In the genomic region with DNA sequence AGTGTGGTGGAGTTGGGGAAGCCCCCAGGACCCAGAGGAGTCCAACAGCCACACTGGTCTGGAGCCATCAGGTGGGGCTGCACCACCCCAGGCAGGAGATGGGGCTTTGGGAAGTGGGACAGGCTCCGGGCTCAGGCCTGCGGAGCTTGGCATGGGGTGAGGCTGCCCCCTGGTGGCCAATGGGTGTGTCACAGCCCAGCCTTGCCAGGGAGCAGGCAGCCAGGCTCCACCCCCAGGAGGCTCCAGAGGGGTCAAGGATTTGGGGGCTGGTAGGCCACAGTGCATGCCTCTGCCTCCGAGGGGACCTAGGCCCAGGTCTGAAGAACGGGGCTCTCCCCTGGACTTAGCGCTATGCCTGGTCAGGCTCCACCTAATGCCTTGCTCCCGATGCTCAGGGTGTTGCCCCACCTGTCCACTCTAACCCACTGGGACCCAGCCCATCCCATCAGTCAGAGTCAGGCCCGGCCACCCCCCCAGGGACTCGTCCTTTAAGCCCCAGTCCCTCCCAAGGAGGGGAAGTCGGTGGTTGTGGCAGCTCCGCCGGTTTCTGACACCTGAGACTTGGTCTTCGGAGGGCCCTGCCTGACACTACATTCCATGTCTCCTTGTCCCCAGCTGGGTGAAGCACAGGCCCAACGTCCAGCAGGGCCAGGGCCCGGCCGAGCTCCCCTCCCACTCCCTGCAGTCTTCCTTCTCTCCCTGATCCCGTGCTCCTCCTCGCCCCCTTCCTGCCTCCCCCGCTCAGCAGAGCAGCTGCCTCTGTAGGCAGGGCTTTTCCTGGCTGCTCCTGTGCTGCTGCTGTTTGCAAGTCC, we compare ENCODE assay signal across 8 cellular contexts. TPM values are rescaled to one million over a fixed set of nuclear protein-coding genes. Genes with fewer than 3 reads are reported as not detected.
DNase-seq lines count a peak whose midpoint lies in the region; ATAC-seq and TF ChIP-seq lines count a peak whose summit lies in the region.

No MANE protein-coding gene starts in this region.

- no peak overlapping the region for H3K4me3 Mint-ChIP-seq in activated naive CD4-positive, alpha-beta T cell treated with anti-CD3 and anti-CD28 coated beads, Interleukin-2, amount 10 ng/mL, durations not matched to agents 7 days and 5 days
- H3K4me3 Mint-ChIP-seq in progenitor cell of endocrine pancreas (ENCODE audit: low read depth), result no peak overlapping the region

- H3K4me1 ChIP-seq in BLaER1 (peaks cover 24% of the 10 kb centered on the region), upper lobe of left lung (peaks cover 0 to 7% (median 0%) of the 10 kb centered on the region in 4 donors)

- peak; percentile 98 for TF ChIP-seq CTCF in progenitor cell of endocrine pancreas (IDR thresholded peaks at IDR 0.05; ENCODE audit: unreplicated experiment)
- TF ChIP-seq CTCF in upper lobe of left lung (IDR thresholded peaks at IDR 0.05), result peak; percentile 98 to 99 (median 98)

- H3K27me3 ChIP-seq in BLaER1, result no peaks in the 10 kb centered on the region
- no peaks in the 10 kb centered on the region for H3K27me3 ChIP-seq in upper lobe of left lung

- WGBS in upper lobe of left lung, 2 donors, result 39 to 44% methylated on average over 6 to 16 of the region's 18 CpGs

- ATAC-seq in GM19023 (IDR thresholded peaks at IDR 0.05; ENCODE audit: unreplicated experiment) (peak; percentile 71), HG03460 (IDR thresholded peaks at IDR 0.05; ENCODE audit: unreplicated experiment) (peak; percentile 80), Right ventricle myocardium superior (ENCODE audit: poor library complexity) (peak; percentile 92), upper lobe of left lung (ENCODE audit: low FRiP score in 2 of 2) (peak; percentile 92 to 93)

- peaks cover 4% of the 10 kb centered on the region for H3K27me3 Mint-ChIP-seq in activated naive CD4-positive, alpha-beta T cell treated with anti-CD3 and anti-CD28 coated beads, Interleukin-2, amount 10 ng/mL, durations not matched to agents 7 days and 5 days
- H3K27me3 Mint-ChIP-seq in progenitor cell of endocrine pancreas, result no peaks in the 10 kb centered on the region

- H3K36me3 Mint-ChIP-seq in activated naive CD4-positive, alpha-beta T cell treated with anti-CD3 and anti-CD28 coated beads, Interleukin-2, amount 10 ng/mL, durations not matched to agents 7 days and 5 days, result no peaks in the 10 kb centered on the region
- H3K36me3 Mint-ChIP-seq in progenitor cell of endocrine pancreas (ENCODE audit: insufficient read depth), result no peaks in the 10 kb centered on the region

- H3K4me3 ChIP-seq in BLaER1 (no peak overlapping the region), upper lobe of left lung (no peak overlapping the region)

- H3K36me3 ChIP-seq in BLaER1 (no peaks in the 10 kb centered on the region), upper lobe of left lung (no peaks in the 10 kb centered on the region)

- H3K9ac ChIP-seq in BLaER1, result peak overlapping the region; percentile 25; the same call in 1 of the 2 replicates

- CTCF ChIA-PET in activated naive CD4-positive, alpha-beta T cell treated with anti-CD3 and anti-CD28 coated beads, Interleukin-2, amount 10 ng/mL, durations not matched to agents 7 days and 5 days (lab: Charles Lee), result interaction anchor here (0.7 to 4.2 kb wide), 7 partner anchors 10 to 857 kb away, joined by 3 to 31 read pairs (median 4); a partner anchor contains a TSS

- H3K9me3 Mint-ChIP-seq in activated naive CD4-positive, alpha-beta T cell treated with anti-CD3 and anti-CD28 coated beads, Interleukin-2, amount 10 ng/mL, durations not matched to agents 7 days and 5 days, result no peaks in the 10 kb centered on the region
- H3K9me3 Mint-ChIP-seq in progenitor cell of endocrine pancreas (ENCODE audit: low read depth), result no peaks in the 10 kb centered on the region

- peak overlapping the region; percentile 24; the same call in 1 of the 2 replicates for H3K27ac ChIP-seq in BLaER1
- H3K27ac ChIP-seq in upper lobe of left lung, result no peak overlapping the region

- H3K27ac Mint-ChIP-seq in activated naive CD4-positive, alpha-beta T cell treated with anti-CD3 and anti-CD28 coated beads, Interleukin-2, amount 10 ng/mL, durations not matched to agents 7 days and 5 days, result no peak overlapping the region
- no peak overlapping the region for H3K27ac Mint-ChIP-seq in progenitor cell of endocrine pancreas

- H3K9me3 ChIP-seq in BLaER1 (no peaks in the 10 kb centered on the region), upper lobe of left lung (no peaks in the 10 kb centered on the region)

- peak overlapping the region; percentile 70 for H3K4me2 ChIP-seq in BLaER1

- no peak for TF ChIP-seq EP300 in upper lobe of left lung (IDR thresholded peaks at IDR 0.05)

- no peak for TF ChIP-seq POLR2A in upper lobe of left lung (IDR thresholded peaks at IDR 0.05)

- no peaks in the 10 kb centered on the region for H4K20me1 ChIP-seq in BLaER1

- intact Hi-C loops in Right ventricle myocardium superior (cut with DNase I), result loop anchor here (5.0 kb wide), 2 partner anchors 838 to 853 kb away; no protein-coding TSS in a partner anchor

- peak; percentile 81 for DNase-seq in SK-N-DZ (ENCODE audit: low spot score)
- peak; percentile 85 for DNase-seq in activated naive CD4-positive, alpha-beta T cell treated with anti-CD3 and anti-CD28 coated beads, Interleukin-2, amount 10 ng/mL, durations not matched to agents 7 days and 5 days
- peak; percentile 88 for DNase-seq in Right ventricle myocardium superior
- DNase-seq in progenitor cell of endocrine pancreas (ENCODE audit: low spot score, unreplicated experiment), result peak; percentile 89
- peak; percentile 84 to 93 for DNase-seq in upper lobe of left lung

- peaks cover 4% of the 10 kb centered on the region for H3K4me1 Mint-ChIP-seq in activated naive CD4-positive, alpha-beta T cell treated with anti-CD3 and anti-CD28 coated beads, Interleukin-2, amount 10 ng/mL, durations not matched to agents 7 days and 5 days
- peaks cover 3% of the 10 kb centered on the region for H3K4me1 Mint-ChIP-seq in progenitor cell of endocrine pancreas (ENCODE audit: low read depth)

RNA-seq across cellular contexts. Expression of a gene that starts 11.3 kb away (rescaled TPM):
- 12.0 and 16.1 TPM in 2 replicates for polyA plus RNA-seq in SK-N-DZ (2014; cell fraction: cytosol; rRNA removed)
- 5.7 and 9.6 TPM in 2 replicates for polyA plus RNA-seq in SK-N-DZ (2014; cell fraction: nucleus; rRNA removed)
- total RNA-seq in Right ventricle myocardium superior (23.3 TPM), progenitor cell of endocrine pancreas (17.4 and 18.0 TPM in 2 replicates), upper lobe of left lung (10 to 100 TPM in 5 of 6 donors, 1 to 10 TPM in 1; 8.4 to 36.2 (median 18.0) TPM)
